Comparison of ENCODE assay signal across 8 cellular contexts in genomic region chr22:35930933-35931332, GRCh38.
DNase-seq lines count a peak whose midpoint lies in the region; ATAC-seq, FAIRE-seq and TF ChIP-seq lines count a peak whose summit lies in the region.

No MANE protein-coding gene starts in this region.

- H3K9me3 ChIP-seq in prostate gland: no peaks in the 10 kb centered on the region

- H3K36me3 ChIP-seq in prostate gland: no peaks in the 10 kb centered on the region

- H3K27me3 ChIP-seq in prostate gland (replicated peaks; ENCODE audit: insufficient read depth): no peaks in the 10 kb centered on the region

- TF ChIP-seq POLR2A in prostate gland (IDR thresholded peaks at IDR 0.05): no peak

- intact Hi-C loops in prostate gland (cut with DNase I): loop anchor here (2.0 to 10.0 kb wide), 3 partner anchors 94 to 194 kb away; partner anchors contain the start of gene RBFOX2

- ATAC-seq in HG03280 (IDR thresholded peaks at IDR 0.05; ENCODE audit: unreplicated experiment) (no peak), HG03571 (IDR thresholded peaks at IDR 0.05; ENCODE audit: unreplicated experiment) (no peak)

- H3K4me3 ChIP-seq in prostate gland: no peak overlapping the region

- DNase-seq in D721Med (ENCODE audit: insufficient read length, low spot score): no peak
- peak; percentile 51 for DNase-seq in HTR-8/SVneo (ENCODE audit: insufficient read length, low spot score)
- DNase-seq in SK-MEL-5 (ENCODE audit: low read depth, low spot score): peak; percentile 88
- peak; percentile 89 for DNase-seq in fibroblast of peridontal ligament (ENCODE audit: extremely low read depth)
- DNase-seq in prostate gland (ENCODE audit: low spot score): no peak
- no peak for DNase-seq in activated effector memory CD4-positive, alpha-beta T cell treated with anti-CD3 and anti-CD28 coated beads, Interleukin-2, amount 50 U/mL, for 16 hours

- no peak overlapping the region for H3K27ac ChIP-seq in prostate gland

- in situ Hi-C loops in SK-MEL-5 (cut with HindIII; ENCODE audit: low pct_unique_long_range_greater_than_20kb, low sequenced_read_pairs): no loop called here

- H3K4me1 ChIP-seq in prostate gland (replicated peaks): peaks cover 3% of the 10 kb centered on the region

- no peak for FAIRE-seq in D721Med (lab: Jason Lieb, UNC)
- no peak for FAIRE-seq in HTR-8/SVneo (lab: Jason Lieb, UNC)

- peak; percentile 73 for TF ChIP-seq CTCF in D721Med (IDR thresholded peaks at IDR 0.05; ENCODE audit: insufficient read depth, missing control alignments)
- peak in 3 of 4 experiments; percentile 53 to 75 (median 68) for TF ChIP-seq CTCF in prostate gland (IDR thresholded peaks at IDR 0.05)

Comparison
In these comparisons a context has a peak if more than half of its experiments do, and no peak if none do; other contexts are left out.
1. DNase-seq: peak in HTR-8/SVneo (single experiment), SK-MEL-5 (single experiment) and fibroblast of peridontal ligament (single experiment); none in D721Med (single experiment), prostate gland (single experiment) and activated effector memory CD4-positive, alpha-beta T cell treated with anti-CD3 and anti-CD28 coated beads, Interleukin-2, amount 50 U/mL, for 16 hours (single experiment).